ENCODE assay signal across 8 cellular contexts in genomic region chr3:120093923-120094775, GRCh38. TPM values are rescaled to one million over a fixed set of nuclear protein-coding genes. Genes with fewer than 3 reads are reported as not detected.
DNase-seq lines count a peak whose midpoint lies in the region; ATAC-seq and TF ChIP-seq lines count a peak whose summit lies in the region.

TSS of gene GSK3B (minus strand) at chr3:120094447. CDS start at chr3:120093434, 1,013 bp downstream.

- H3K4me3 ChIP-seq in KMS-11 (IDR thresholded peaks at IDR 0.05; ENCODE audit: insufficient read depth, low read depth, low read length) (peak within 1 kb of the TSS; percentile 88), heart left ventricle (peak within 1 kb of the TSS; percentile 71 to 96 (median 86))

- H3K9ac ChIP-seq in KMS-11: peak within 1 kb of the TSS; percentile 99

- H3K36me3 ChIP-seq in KMS-11 (ENCODE audit: insufficient read depth) (no peaks in the 10 kb centered on the region), heart left ventricle (peaks cover 0 to 7% (median 0%) of the 10 kb centered on the region in 9 donors)

- peak; percentile 41 for ATAC-seq in GM21619 (IDR thresholded peaks at IDR 0.05; ENCODE audit: unreplicated experiment)
- ATAC-seq in heart left ventricle: peak; percentile 74 to 91 (median 83)

- 0% methylated on average over 78 to 93 of the region's 94 CpGs for WGBS in adipose tissue, 3 donors
- 0 to 1% (median 1%) methylated on average over 63 to 94 of the region's 94 CpGs for WGBS in heart left ventricle, 4 donors

- TF ChIP-seq CTCF in KMS-11 (conservative IDR thresholded peaks at IDR 0.05; ENCODE audit: low read depth, low read length): no peak
- no peak for TF ChIP-seq CTCF in heart left ventricle (IDR thresholded peaks at IDR 0.05)

- peak within 1 kb of the TSS; percentile 100 for H3K27ac ChIP-seq in KMS-11
- H3K27ac ChIP-seq in adipose tissue (ENCODE audit: low read depth, low read length): peak within 1 kb of the TSS; percentile 95
- H3K27ac ChIP-seq in heart left ventricle: peak within 1 kb of the TSS; percentile 95 to 100 (median 99)

- peak; percentile 84 for DNase-seq in EH (ENCODE audit: low read depth)
- peak; percentile 100 for DNase-seq in SKM-1 treated with dmso at 0.1 percent for 144 hours (lab: John Stamatoyannopoulos, UW; ENCODE audit: unreplicated experiment)
- DNase-seq in heart left ventricle: peak in 4 of 5 donors; percentile 83 to 99 (median 99)
- peak; percentile 82 for DNase-seq in putamen (ENCODE audit: low spot score)
- no peak for DNase-seq in RPMI8226

- intact Hi-C loops in heart left ventricle (cut with DNase I): loop anchor here in 8 of 10 donors (5.0 to 10.0 kb wide), 10 partner anchors 51 to 461 kb away; no protein-coding TSS in a partner anchor

- H3K9me3 ChIP-seq in heart left ventricle: no peaks in the 10 kb centered on the region

- peak in 1 of 2 donors; percentile 88 for TF ChIP-seq POLR2A in heart left ventricle (IDR thresholded peaks at IDR 0.05)

- H3K27me3 ChIP-seq in KMS-11 (ENCODE audit: insufficient read depth, low read depth) (no peaks in the 10 kb centered on the region), heart left ventricle (no peaks in the 10 kb centered on the region)

- peaks cover 33% of the 10 kb centered on the region for H3K4me1 ChIP-seq in KMS-11 (ENCODE audit: low read depth, poor library complexity, severe bottlenecking)
- H3K4me1 ChIP-seq in heart left ventricle: peaks cover 11 to 43% (median 34%) of the 10 kb centered on the region in 12 donors

- peak within 1 kb of the TSS; percentile 58 for H2AFZ ChIP-seq in KMS-11 (ENCODE audit: low read depth)

- peak within 1 kb of the TSS; percentile 71 for H3K4me2 ChIP-seq in KMS-11

- H3K79me2 ChIP-seq in KMS-11 (ENCODE audit: insufficient read depth, low read depth): peaks cover 57% of the 10 kb centered on the region

- 0 out of 2 replicates have a peak, but pooled peaks cover 8% of the 10 kb centered on the region for H4K20me1 ChIP-seq in KMS-11 (ENCODE audit: insufficient read depth)

RNA-seq across cellular contexts. Expression of gene GSK3B, which starts in this region (rescaled TPM):
- polyA plus RNA-seq in adipose tissue (10 to 100 TPM in 1 of 3 donors, 1 to 10 TPM in 2; 6.3 to 14.0 (median 7.6) TPM), heart left ventricle (10 to 100 TPM in 1 of 2 donors, 1 to 10 TPM in 1; 8.8 to 26.9 TPM)
- total RNA-seq in heart left ventricle: 10 to 100 TPM; 36.5 to 58.9 (median 49.8) TPM
